Comparison of ENCODE assay signal across 21 cellular contexts in genomic region chr10:25758511-25758910, GRCh38.
"Had no signal": no experiment of that assay in that cellular context is flagged by ENCODE, and none has a peak within 500 bp of the region (broad histone marks: within the 10 kb centered on the region; RNA-seq: fewer than 3 reads in every experiment).

No MANE protein-coding gene starts in this region.

- H3K27me3 Mint-ChIP-seq: activated B cell treated with CpG ODN at 0.5 μM for 24 hours; activated naive CD4-positive, alpha-beta T cell treated with anti-CD3 and anti-CD28 coated beads, Interleukin-2, amount 50 U/mL, for 24 hours; activated naive CD8-positive, alpha-beta T cell treated with anti-CD3 and anti-CD28 coated beads, Interleukin-2, amount 50 U/mL, for 24 hours had no signal

- H3K27me3 ChIP-seq: left lung, ovary, testis, upper lobe of left lung, vagina had no signal

- H3K27ac Mint-ChIP-seq: activated B cell treated with CpG ODN at 0.5 μM for 24 hours; activated CD8-positive, alpha-beta T cell treated with anti-CD3 and anti-CD28 coated beads for 36 hours; activated naive CD4-positive, alpha-beta T cell treated with anti-CD3 and anti-CD28 coated beads, Interleukin-2, amount 50 U/mL, for 24 hours; activated naive CD8-positive, alpha-beta T cell treated with anti-CD3 and anti-CD28 coated beads, Interleukin-2, amount 50 U/mL, for 24 hours; activated T-helper 2 cell treated with anti-CD3 and anti-CD28 coated beads, Interferon-gamma antibody, Interleukin-2, Interleukin-4, amounts not matched to agents 10 μg/mL and 5 μg/mL and 100 μg/mL, durations not matched to agents 14 hours and 24 hours and 36 hours; T-helper 2 cell treated with Interferon-gamma antibody and Interleukin-4, amounts not matched to agents 5 μg/mL and 100 μg/mL, for 36 hours had no signal

- H3K4me1 Mint-ChIP-seq: activated B cell treated with CpG ODN at 0.5 μM for 24 hours; activated naive CD4-positive, alpha-beta T cell treated with anti-CD3 and anti-CD28 coated beads, Interleukin-2, amount 50 U/mL, for 24 hours; activated naive CD8-positive, alpha-beta T cell treated with anti-CD3 and anti-CD28 coated beads, Interleukin-2, amount 50 U/mL, for 24 hours; nephron had no signal

- H3K9me3 Mint-ChIP-seq: activated B cell treated with CpG ODN at 0.5 μM for 24 hours; activated CD8-positive, alpha-beta T cell treated with anti-CD3 and anti-CD28 coated beads for 36 hours; activated naive CD4-positive, alpha-beta T cell treated with anti-CD3 and anti-CD28 coated beads, Interleukin-2, amount 50 U/mL, for 24 hours; activated naive CD8-positive, alpha-beta T cell treated with anti-CD3 and anti-CD28 coated beads, Interleukin-2, amount 50 U/mL, for 24 hours; activated T-cell treated with anti-CD3 and anti-CD28 coated beads, Interleukin-2, amount 50 U/mL, for 4 hours; activated T-helper 2 cell treated with anti-CD3 and anti-CD28 coated beads, Interferon-gamma antibody, Interleukin-2, Interleukin-4, amounts not matched to agents 10 μg/mL and 5 μg/mL and 100 μg/mL, durations not matched to agents 14 hours and 24 hours and 36 hours; T-helper 2 cell treated with Interferon-gamma antibody and Interleukin-4, amounts not matched to agents 5 μg/mL and 100 μg/mL, for 36 hours had no signal

- H3K36me3 Mint-ChIP-seq: activated naive CD4-positive, alpha-beta T cell treated with anti-CD3 and anti-CD28 coated beads, Interleukin-2, amount 50 U/mL, for 24 hours had no signal

- H3K4me3 ChIP-seq: left lung, lower lobe of right lung, ovary, prostate gland, skin epidermis, testis, upper lobe of left lung, vagina had no signal

- H3K27ac ChIP-seq: left lung, lower lobe of right lung, ovary, prostate gland, skin epidermis, testis, upper lobe of left lung, vagina had no signal

- DNase-seq: activated B cell treated with CpG ODN at 0.5 μM for 24 hours; activated CD4-positive, alpha-beta T cell treated with anti-CD3 and anti-CD28 coated beads, Interleukin-2, amount 50 U/mL, for 1 hour; activated naive CD8-positive, alpha-beta T cell treated with anti-CD3 and anti-CD28 coated beads, Interleukin-2, amount 50 U/mL, for 24 hours; activated T-cell treated with anti-CD3 and anti-CD28 coated beads, Interleukin-2, amount 50 U/mL, for 4 hours; effector CD4-positive, alpha-beta T cell; left lung; lower lobe of right lung; ovary; stimulated activated CD4-positive, alpha-beta T cell treated with anti-CD3 and anti-CD28 coated beads, Interleukin-12 subunit alpha, Interleukin-12 subunit beta, amount 100 ng/mL, for 4 hours; stimulated activated CD4-positive, alpha-beta T cell treated with anti-CD3 and anti-CD28 coated beads, Interleukin-4, amount 100 ng/mL, for 1 hour; stimulated activated naive CD8-positive, alpha-beta T cell treated with anti-CD3 and anti-CD28 coated beads, Interleukin-15, Interleukin-2, amounts not matched to agents 100 U/mL and 50 U/mL, for 24 hours; upper lobe of left lung had no signal

- H3K4me3 Mint-ChIP-seq: activated B cell treated with CpG ODN at 0.5 μM for 24 hours; activated CD8-positive, alpha-beta T cell treated with anti-CD3 and anti-CD28 coated beads for 36 hours; activated naive CD4-positive, alpha-beta T cell treated with anti-CD3 and anti-CD28 coated beads, Interleukin-2, amount 50 U/mL, for 24 hours; activated naive CD8-positive, alpha-beta T cell treated with anti-CD3 and anti-CD28 coated beads, Interleukin-2, amount 50 U/mL, for 24 hours; activated T-cell treated with anti-CD3 and anti-CD28 coated beads, Interleukin-2, amount 50 U/mL, for 4 hours; nephron; T-helper 2 cell treated with Interferon-gamma antibody and Interleukin-4, amounts not matched to agents 5 μg/mL and 100 μg/mL, for 36 hours had no signal

- H3K36me3 ChIP-seq: left lung, lower lobe of right lung, ovary, prostate gland, upper lobe of left lung, vagina had no signal

- H3K9me3 ChIP-seq: left lung, lower lobe of right lung, ovary, prostate gland, testis, upper lobe of left lung, vagina had no signal

- H3K4me1 ChIP-seq: left lung, lower lobe of right lung, prostate gland, testis, upper lobe of left lung, vagina had no signal
